21 cellular contexts compared by ENCODE assay signal in genomic region chr4:77163636-77164035, GRCh38. TPM values are rescaled to one million over a fixed set of nuclear protein-coding genes. Genes with fewer than 3 reads are reported as not detected.
DNase-seq lines count a peak whose midpoint lies in the region; ATAC-seq and TF ChIP-seq lines count a peak whose summit lies in the region.
"Had no signal": no experiment of that assay in that cellular context is flagged by ENCODE, and none has a peak within 500 bp of the region (broad histone marks: within the 10 kb centered on the region; RNA-seq: fewer than 3 reads in every experiment).

No MANE protein-coding gene starts in this region.

- peaks cover 19% of the 10 kb centered on the region for H3K4me1 Mint-ChIP-seq in T-helper 17 cell
- H3K4me1 Mint-ChIP-seq in naive B cell, result peaks cover 41 to 69% (median 64%) of the 10 kb centered on the region in 3 donors
- peaks cover 27 to 58% of the 10 kb centered on the region in 2 donors for H3K4me1 Mint-ChIP-seq in stimulated activated naive B cell treated with anti-CD40 and anti-IgM and Interleukin-4, amounts not matched to agents 10 μg/mL and 1 μg/mL and 100 μg/mL, for 72 hours

- H3K9me3 Mint-ChIP-seq in naive B cell, result no peaks in the 10 kb centered on the region
- H3K9me3 Mint-ChIP-seq in stimulated activated naive B cell treated with anti-CD40 and anti-IgM and Interleukin-4, amounts not matched to agents 10 μg/mL and 1 μg/mL and 100 μg/mL, for 72 hours, result no peaks in the 10 kb centered on the region
- H3K9me3 Mint-ChIP-seq: CD8-positive, alpha-beta T cell had no signal

- H3K36me3 Mint-ChIP-seq in T-helper 17 cell (ENCODE audit: low read depth) (peaks cover 13% of the 10 kb centered on the region), naive B cell (peaks cover 35 to 43% of the 10 kb centered on the region in 2 donors)
- peaks cover 43 to 59% of the 10 kb centered on the region in 2 donors for H3K36me3 Mint-ChIP-seq in stimulated activated naive B cell treated with anti-CD40 and anti-IgM and Interleukin-4, amounts not matched to agents 10 μg/mL and 1 μg/mL and 100 μg/mL, for 72 hours

- H3K27ac ChIP-seq in epithelial cell of prostate, result peak overlapping the region; percentile 6
- H3K27ac ChIP-seq: GM23248, KMS-11 had no signal

- no peaks in the 10 kb centered on the region for H3K9me3 ChIP-seq in T-helper 17 cell (ENCODE audit: control insufficient read depth, low read length, poor library complexity, severe bottlenecking)
- H3K9me3 ChIP-seq: BE2C, HAP-1, SK-N-SH had no signal

- H3K27ac Mint-ChIP-seq in T-helper 17 cell, result peak overlapping the region; percentile 67
- peak overlapping the region in 5 of 6 donors; percentile 16 to 89 (median 68) for H3K27ac Mint-ChIP-seq in naive B cell
- peak overlapping the region; percentile 82 for H3K27ac Mint-ChIP-seq in stimulated activated naive B cell treated with anti-CD40 and anti-IgM and Interleukin-4, amounts not matched to agents 10 μg/mL and 1 μg/mL and 100 μg/mL, for 72 hours
- H3K27ac Mint-ChIP-seq: CD8-positive, alpha-beta T cell had no signal

- H3K27me3 Mint-ChIP-seq in T-helper 17 cell (no peaks in the 10 kb centered on the region), naive B cell (no peaks in the 10 kb centered on the region)
- H3K27me3 Mint-ChIP-seq in stimulated activated naive B cell treated with anti-CD40 and anti-IgM and Interleukin-4, amounts not matched to agents 10 μg/mL and 1 μg/mL and 100 μg/mL, for 72 hours, result no peaks in the 10 kb centered on the region

- ATAC-seq in T-helper 17 cell, result no peak
- ATAC-seq in naive B cell (ENCODE audit: low read depth in 2 of 2), result no peak
- no peak for ATAC-seq in stimulated activated naive B cell treated with anti-CD40 and anti-IgM and Interleukin-4, amounts not matched to agents 10 μg/mL and 1 μg/mL and 100 μg/mL, for 72 hours (replicated peaks)
- ATAC-seq: CD8-positive, alpha-beta T cell had no signal

- no peak overlapping the region for H3K4me3 Mint-ChIP-seq in T-helper 17 cell
- peak overlapping the region in 3 of 8 donors; percentile 2 to 27 (median 12) for H3K4me3 Mint-ChIP-seq in naive B cell
- H3K4me3 Mint-ChIP-seq in stimulated activated naive B cell treated with anti-CD40 and anti-IgM and Interleukin-4, amounts not matched to agents 10 μg/mL and 1 μg/mL and 100 μg/mL, for 72 hours, result peak overlapping the region in 1 of 2 donors; percentile 47
- H3K4me3 Mint-ChIP-seq: CD8-positive, alpha-beta T cell had no signal

- no peak for TF ChIP-seq CTCF in GM10266 (IDR thresholded peaks at IDR 0.05; ENCODE audit: control insufficient read depth, insufficient read depth, low read depth, missing control alignments)

- DNase-seq in T-helper 17 cell (no peak), epithelial cell of prostate (ENCODE audit: low read depth, low spot score) (no peak), naive B cell (no peak), OCI-M1 (lab: John Stamatoyannopoulos, UW) (no peak), SHP77 treated with DMSO at 0.1 percent for 48 hours (lab: John Stamatoyannopoulos, UW) (no peak), GM10266 (ENCODE audit: extremely low spot score) (no peak)
- DNase-seq in stimulated activated naive B cell treated with anti-CD40 and anti-IgM and Interleukin-4, amounts not matched to agents 10 μg/mL and 1 μg/mL and 100 μg/mL, for 72 hours, result no peak
- DNase-seq in activated T-cell treated with anti-CD3 and anti-CD28 coated beads, Interleukin-2, amount 50 U/mL, for 1 hour, result no peak
- DNase-seq: BE2C; CD8-positive, alpha-beta T cell; DMS79 treated with DMSO at 0.1 percent for 48 hours; GM23248; NCI-H1417 treated with DMSO at 0.1 percent for 48 hours; NCI-H187 treated with DMSO at 0.1 percent for 48 hours; NCI-H2227 treated with DMSO at 0.1 percent for 48 hours; NCI-H510A treated with DMSO at 0.1 percent for 48 hours; NCI-H82; SHP77; SK-N-SH had no signal

RNA-seq across cellular contexts. Expression of gene CCNG2, which starts 6.6 kb away (rescaled TPM):
- 10 to 100 TPM; 21.8 to 24.3 TPM for total RNA-seq in T-helper 17 cell
- polyA plus RNA-seq in naive B cell (ENCODE audit: low read depth in 6 of 6), result 100 to 1,000 TPM in 1 of 6 donors, 10 to 100 TPM in 5; 74.5 to 104 (median 88.2) TPM
